ENCODE assay signal across 12 cellular contexts in genomic region chr11:120517390-120518315, GRCh38. TPM values are rescaled to one million over a fixed set of nuclear protein-coding genes. Genes with fewer than 3 reads are reported as not detected.
DNase-seq lines count a peak whose midpoint lies in the region; ATAC-seq and TF ChIP-seq lines count a peak whose summit lies in the region.
"Had no signal": no experiment of that assay in that cellular context is flagged by ENCODE, and none has a peak within 500 bp of the region (broad histone marks: within the 10 kb centered on the region; RNA-seq: fewer than 3 reads in every experiment).

No MANE protein-coding gene starts in this region.

- intact Hi-C loops in Right ventricle myocardium superior (cut with DNase I): loop anchor here (10.0 kb wide), 1 partner anchor 677 kb away; no protein-coding TSS in a partner anchor

- H4K20me1 ChIP-seq in osteoblast (ENCODE audit: insufficient read depth, low read length): no peaks in the 10 kb centered on the region

- H3K36me3 ChIP-seq in osteoblast (ENCODE audit: insufficient read depth, low read length): no peaks in the 10 kb centered on the region

- no peak overlapping the region for H3K4me3 ChIP-seq in osteoblast (ENCODE audit: insufficient read depth, low read length)
- H3K4me3 ChIP-seq: lung had no signal

- no peaks in the 10 kb centered on the region for H3K4me1 ChIP-seq in osteoblast (ENCODE audit: insufficient read depth, low read length)

- peak; percentile 49 for ATAC-seq in Right ventricle myocardium superior (ENCODE audit: poor library complexity)
- no peak for ATAC-seq in GM21576 (IDR thresholded peaks at IDR 0.05; ENCODE audit: unreplicated experiment)
- no peak for ATAC-seq in HG02642 (IDR thresholded peaks at IDR 0.05; ENCODE audit: poor library complexity, unreplicated experiment)

- no peak for TF ChIP-seq CTCF in osteoblast (IDR thresholded peaks at IDR 0.05; ENCODE audit: extremely low read depth, low read depth, low read length)

- H3K4me2 ChIP-seq in osteoblast (ENCODE audit: insufficient read depth, low read length): no peak overlapping the region

- no peak overlapping the region for H2AFZ ChIP-seq in osteoblast (ENCODE audit: low read length)

- peak; percentile 6 for DNase-seq in D341Med (ENCODE audit: low spot score)
- peak; percentile 41 for DNase-seq in NCI-H226
- DNase-seq in Right ventricle myocardium superior: no peak
- peak; percentile 72 for DNase-seq in osteoblast (ENCODE audit: insufficient read length, low spot score, missing footprints)
- DNase-seq in cerebellum (ENCODE audit: low spot score): no peak
- DNase-seq in NCI-H524 treated with DMSO at 0.1 percent for 48 hours (lab: John Stamatoyannopoulos, UW): no peak
- DNase-seq: activated CD8-positive, alpha-beta memory T cell treated with anti-CD3 and anti-CD28 coated beads, Interleukin-2, amount 50 U/mL, for 4 hours; NCI-H524; stimulated activated CD4-positive, alpha-beta T cell treated with anti-CD3 and anti-CD28 coated beads, Interleukin-4, amount 100 ng/mL, for 4 hours had no signal

- no peaks in the 10 kb centered on the region for H3K79me2 ChIP-seq in osteoblast (ENCODE audit: insufficient read depth, low read length)

- no peak overlapping the region for H3K27ac ChIP-seq in osteoblast (ENCODE audit: low read depth, low read length)

- H3K27me3 ChIP-seq in osteoblast (ENCODE audit: insufficient read depth, low read length): peaks cover 5% of the 10 kb centered on the region

- H3K9me3 ChIP-seq in osteoblast (ENCODE audit: low read depth, low read length): no peaks in the 10 kb centered on the region

RNA-seq across cellular contexts. Expression of gene GRIK4, which starts 6.1 kb away (rescaled TPM):
- total RNA-seq in Right ventricle myocardium superior: 0.11 TPM
- under 0.01 and 0.29 TPM in 2 replicates for total RNA-seq in osteoblast
- 9.1 TPM for total RNA-seq in cerebellum

Comparison
In these comparisons a context has a peak if more than half of its experiments do, and no peak if none do; other contexts are left out.
1. DNase-seq: peak in D341Med (single experiment), NCI-H226 (single experiment) and osteoblast (single experiment); none in Right ventricle myocardium superior (single experiment), cerebellum (single experiment) and NCI-H524 treated with DMSO at 0.1 percent for 48 hours (single experiment).